ENCODE assay signal across 21 cellular contexts in genomic region chr18:48580066-48580465, GRCh38. TPM values are rescaled to one million over a fixed set of nuclear protein-coding genes. Genes with fewer than 3 reads are reported as not detected.
A peak's percentile ranks its signal among the peaks of the same experiment; 100 is the strongest.
DNase-seq lines count a peak whose midpoint lies in the region; ATAC-seq, FAIRE-seq and TF ChIP-seq lines count a peak whose summit lies in the region.
"Had no signal": no experiment of that assay in that cellular context is flagged by ENCODE, and none has a peak within 500 bp of the region (broad histone marks: within the 10 kb centered on the region; RNA-seq: fewer than 3 reads in every experiment).

No MANE protein-coding gene starts in this region.

- H3K4me2 ChIP-seq in keratinocyte (ENCODE audit: control insufficient read depth, extremely low read depth, insufficient read depth, low read depth, low read length): peak overlapping the region; percentile 40

- no peaks in the 10 kb centered on the region for H3K9me3 ChIP-seq in keratinocyte (ENCODE audit: control insufficient read depth, low read depth, low read length)
- H3K9me3 ChIP-seq in aorta (ENCODE audit: control insufficient read depth, low read length): no peaks in the 10 kb centered on the region
- H3K9me3 ChIP-seq: BE2C, HAP-1 had no signal

- WGBS in aorta, 2 donors: 95 to 98% methylated on average over 7 of the region's 7 CpGs

- peaks cover 42% of the 10 kb centered on the region for H3K79me2 ChIP-seq in keratinocyte (ENCODE audit: control insufficient read depth, insufficient read depth, low read length)

- H3K4me1 Mint-ChIP-seq in chondrocyte (ENCODE audit: low read depth) (peaks cover 91% of the 10 kb centered on the region), osteocyte (ENCODE audit: unreplicated experiment) (peaks cover 87% of the 10 kb centered on the region)
- H3K4me1 Mint-ChIP-seq: CD4-positive, CD25-positive, alpha-beta regulatory T cell; CD8-positive, alpha-beta memory T cell had no signal

- FAIRE-seq in keratinocyte (lab: Jason Lieb, UNC): no peak
- FAIRE-seq: A204.1, GM12878, H1 had no signal

- H3K27ac ChIP-seq in keratinocyte (ENCODE audit: control insufficient read depth, insufficient read depth, low read length) (no peak overlapping the region), aorta (ENCODE audit: low read depth in 1 of 2, low read length in 2 of 2) (no peak overlapping the region)

- intact Hi-C loops in aorta (cut with DNase I): no loop called here

- DNase-seq in chondrocyte (ENCODE audit: low spot score) (peak; percentile 21), keratinocyte (ENCODE audit: low read depth, low spot score) (no peak), osteocyte (ENCODE audit: extremely low spot score, unreplicated experiment) (no peak), aorta (peak; percentile 3 to 54), NCI-H146 treated with DMSO at 0.1 percent for 48 hours (lab: John Stamatoyannopoulos, UW; ENCODE audit: unreplicated experiment) (no peak)
- DNase-seq: ACHN; BE2C; C1 segment of cervical spinal cord; CD4-positive, CD25-positive, alpha-beta regulatory T cell; CD8-positive, alpha-beta memory T cell; COR-L47; DMS 273 treated with DMSO at 0.1 percent for 48 hours; DMS53; DND-41; EL had no signal

- dilution Hi-C loops in keratinocyte (cut with MboI; ENCODE audit: extremely low pct_ligation_motif_present, low sequenced_read_pairs): no loop called here

- no peaks in the 10 kb centered on the region for H3K27me3 ChIP-seq in keratinocyte (ENCODE audit: control insufficient read depth, extremely low read depth, insufficient read depth, low read length)
- no peaks in the 10 kb centered on the region for H3K27me3 ChIP-seq in aorta (ENCODE audit: control insufficient read depth in 1 of 2, insufficient read depth in 2 of 2, low read length in 1 of 2)
- H3K27me3 ChIP-seq: BE2C had no signal

- H2AFZ ChIP-seq in keratinocyte (ENCODE audit: control insufficient read depth, low read length): no peak overlapping the region

- no peak overlapping the region for H3K4me3 ChIP-seq in keratinocyte (ENCODE audit: control insufficient read depth in 2 of 3, extremely low read depth in 1 of 3, insufficient read depth in 2 of 3, low read depth in 1 of 3, low read length in 3 of 3)
- no peak overlapping the region for H3K4me3 ChIP-seq in aorta (ENCODE audit: low read length in 2 of 2)
- H3K4me3 ChIP-seq: GM12878, HAP-1 had no signal

- H4K20me1 ChIP-seq in keratinocyte (ENCODE audit: control insufficient read depth, extremely low read depth, insufficient read depth, low read length): peaks cover 9% of the 10 kb centered on the region

- ATAC-seq in aorta (ENCODE audit: low FRiP score): no peak
- ATAC-seq in HG03354 (IDR thresholded peaks at IDR 0.05; ENCODE audit: poor library complexity, severe bottlenecking, unreplicated experiment): no peak
- ATAC-seq in HG03139 (IDR thresholded peaks at IDR 0.05; ENCODE audit: unreplicated experiment): no peak
- ATAC-seq: GM12878 had no signal

- TF ChIP-seq CTCF in chondrocyte (IDR thresholded peaks at IDR 0.05) (no peak), keratinocyte (optimal IDR thresholded peaks at IDR 0.05 in 1 of 3, IDR thresholded peaks at IDR 0.05 in 1 of 3, conservative IDR thresholded peaks at IDR 0.05 in 1 of 3; ENCODE audit: extremely low read depth in 1 of 3, insufficient read depth in 2 of 3, low read length in 3 of 3) (no peak), osteocyte (IDR thresholded peaks at IDR 0.05) (no peak)

- no peak overlapping the region for H3K4me3 Mint-ChIP-seq in chondrocyte (ENCODE audit: unreplicated experiment)
- no peak overlapping the region for H3K4me3 Mint-ChIP-seq in osteocyte (ENCODE audit: unreplicated experiment)
- H3K4me3 Mint-ChIP-seq: CD4-positive, CD25-positive, alpha-beta regulatory T cell; CD8-positive, alpha-beta memory T cell had no signal

- H3K4me1 ChIP-seq in keratinocyte (ENCODE audit: control insufficient read depth, extremely low read depth, insufficient read depth, low read length) (peaks cover 15% of the 10 kb centered on the region), aorta (ENCODE audit: control insufficient read depth in 1 of 2, insufficient read depth in 2 of 2, low read length in 2 of 2) (peaks cover 0 to 2% of the 10 kb centered on the region in 2 donors)
- H3K4me1 ChIP-seq: HAP-1 had no signal

- H3K9me3 Mint-ChIP-seq in chondrocyte (ENCODE audit: low read depth) (peaks cover 7% of the 10 kb centered on the region), osteocyte (ENCODE audit: unreplicated experiment) (peaks cover 4% of the 10 kb centered on the region)

- H3K27me3 Mint-ChIP-seq in chondrocyte (ENCODE audit: low read depth): no peaks in the 10 kb centered on the region
- H3K27me3 Mint-ChIP-seq in osteocyte (ENCODE audit: unreplicated experiment): no peaks in the 10 kb centered on the region
- H3K27me3 Mint-ChIP-seq: CD4-positive, CD25-positive, alpha-beta regulatory T cell had no signal

- peaks cover 18% of the 10 kb centered on the region for H3K36me3 Mint-ChIP-seq in chondrocyte (ENCODE audit: low read depth)
- H3K36me3 Mint-ChIP-seq in osteocyte (ENCODE audit: unreplicated experiment): peaks cover 19% of the 10 kb centered on the region
- H3K36me3 Mint-ChIP-seq: CD4-positive, CD25-positive, alpha-beta regulatory T cell had no signal

- peaks cover 8% of the 10 kb centered on the region for H3K9me1 ChIP-seq in keratinocyte (ENCODE audit: control insufficient read depth, extremely low read depth, insufficient read depth, low read length)

- H3K36me3 ChIP-seq in keratinocyte (ENCODE audit: control insufficient read depth in 2 of 2, extremely low read depth in 1 of 2, insufficient read depth in 2 of 2, low read length in 2 of 2) (peaks cover 5 to 12% of the 10 kb centered on the region in 2 experiments), aorta (ENCODE audit: control insufficient read depth in 1 of 2, insufficient read depth in 2 of 2, low read length in 1 of 2) (no peaks in the 10 kb centered on the region)
- H3K36me3 ChIP-seq: BE2C, HAP-1 had no signal

- peak overlapping the region; percentile 81 for H3K27ac Mint-ChIP-seq in chondrocyte (ENCODE audit: unreplicated experiment)
- peak overlapping the region; percentile 88 for H3K27ac Mint-ChIP-seq in osteocyte (ENCODE audit: unreplicated experiment)
- H3K27ac Mint-ChIP-seq: CD4-positive, CD25-positive, alpha-beta regulatory T cell; CD8-positive, alpha-beta memory T cell had no signal

- no peak overlapping the region for H3K9ac ChIP-seq in keratinocyte (ENCODE audit: control insufficient read depth, extremely low read depth, insufficient read depth, low read length)

RNA-seq across cellular contexts. Expression of gene CTIF, which starts 41.2 kb away (rescaled TPM):
- total RNA-seq in chondrocyte (173 to 236 TPM (median 184 TPM) in 3 replicates), osteocyte (169 and 172 TPM in 2 replicates), aorta (100 to 1,000 TPM in 1 of 2 donors, 10 to 100 TPM in 1; 87.1 to 113 TPM)
- polyA plus RNA-seq in keratinocyte (13.6 to 21.9 TPM (median 15.0 TPM) in 3 replicates), aorta (10 to 100 TPM; 14.4 to 99.7 TPM)
- polyA plus RNA-seq in keratinocyte (2011; ENCODE audit: low read depth): 17.5 TPM
- 9.1 and 14.6 TPM in 2 replicates for polyA plus RNA-seq in keratinocyte (2011; cell fraction: cytosol; rRNA removed)
- 39.1 and 50.4 TPM in 2 replicates for polyA plus RNA-seq in keratinocyte (2011; cell fraction: nucleus; rRNA removed)
- 24.1 and 30.8 TPM in 2 replicates for polyA plus RNA-seq in keratinocyte (2012; ENCODE audit: low replicate concordance)
- 32.1 to 53.2 TPM (median 34.4 TPM) in 3 replicates for polyA minus RNA-seq in keratinocyte
- polyA minus RNA-seq in keratinocyte (2011; cell fraction: cytosol; rRNA and poly(A)+ RNA removed): 20.9 TPM
- 32.9 and 56.7 TPM in 2 replicates for polyA minus RNA-seq in keratinocyte (2011; cell fraction: nucleus; rRNA and poly(A)+ RNA removed)

Comparison
In these comparisons a context has a peak if more than half of its experiments do, and no peak if none do; other contexts are left out.
1. DNase-seq: peak in chondrocyte (single experiment) and aorta (2 of 2); none in keratinocyte (single experiment), osteocyte (single experiment) and NCI-H146 treated with DMSO at 0.1 percent for 48 hours (single experiment).